ENCODE assay signal across 10 cellular contexts in genomic region chr7:27149817-27150567, GRCh38. TPM values are rescaled to one million over a fixed set of nuclear protein-coding genes. Genes with fewer than 3 reads are reported as not detected.
DNase-seq lines count a peak whose midpoint lies in the region; TF ChIP-seq lines count a peak whose summit lies in the region.
"Had no signal": no experiment of that assay in that cellular context is flagged by ENCODE, and none has a peak within 500 bp of the region (broad histone marks: within the 10 kb centered on the region; RNA-seq: fewer than 3 reads in every experiment).

No MANE protein-coding gene starts in this region.

- 49% methylated on average over 13 of the region's 13 CpGs for WGBS in prostate gland

- no peak overlapping the region for H3K9ac ChIP-seq in duodenal mucosa (ENCODE audit: low read depth in 1 of 2, low read length in 2 of 2)

- H3K27ac ChIP-seq in duodenal mucosa (ENCODE audit: low read depth, low read length) (peak overlapping the region; percentile 64), prostate gland (peak overlapping the region; percentile 85 to 87)

- H3K9me3 ChIP-seq in duodenal mucosa (ENCODE audit: control insufficient read depth in 1 of 2, low read length in 2 of 2) (no peaks in the 10 kb centered on the region), prostate gland (no peaks in the 10 kb centered on the region)
- H3K9me3 ChIP-seq: gastroesophageal sphincter had no signal

- H3K4me1 ChIP-seq in duodenal mucosa (ENCODE audit: control insufficient read depth in 1 of 2, insufficient read depth in 2 of 2, low read length in 2 of 2) (peaks cover 25 to 37% of the 10 kb centered on the region in 2 donors), prostate gland (replicated peaks) (peaks cover 4% of the 10 kb centered on the region)

- intact Hi-C loops in prostate gland (cut with DNase I): loop anchor here (5.0 to 10.0 kb wide), 3 partner anchors 948 to 1285 kb away; partner anchors contain the start of genes CBX3 and HNRNPA2B1

- H3K36me3 ChIP-seq in duodenal mucosa (ENCODE audit: control insufficient read depth in 1 of 2, insufficient read depth in 2 of 2, low read length in 2 of 2) (no peaks in the 10 kb centered on the region), prostate gland (no peaks in the 10 kb centered on the region)
- H3K36me3 ChIP-seq: gastroesophageal sphincter had no signal

- DNase-seq in LNCaP clone FGC (ENCODE audit: low read depth) (no peak), prostate gland (ENCODE audit: low spot score) (peak; percentile 23), inferior parietal cortex (ENCODE audit: extremely low spot score) (no peak), NCI-H2029 (lab: John Stamatoyannopoulos, UW) (no peak), GM03348 (ENCODE audit: low spot score) (no peak)
- no peak for DNase-seq in stimulated activated CD4-positive, alpha-beta T cell treated with anti-CD3 and anti-CD28 coated beads, Interleukin-4, amount 100 ng/mL, for 1 hour

- no peak for TF ChIP-seq POLR2A in prostate gland (IDR thresholded peaks at IDR 0.05)

- H3K4me3 ChIP-seq in GM08714 (ENCODE audit: low read length) (peak overlapping the region; percentile 8), LNCaP clone FGC (ENCODE audit: low read depth, low read length) (peak overlapping the region; percentile 46), duodenal mucosa (ENCODE audit: low read depth in 1 of 2, low read length in 2 of 2) (peak overlapping the region; percentile 56 to 60), prostate gland (peak overlapping the region; percentile 39 to 44)

- no peak for TF ChIP-seq CTCF in LNCaP clone FGC (IDR thresholded peaks at IDR 0.05; ENCODE audit: control insufficient read depth, extremely low read depth, insufficient read depth)
- TF ChIP-seq CTCF in prostate gland (IDR thresholded peaks at IDR 0.05): no peak

- H3K27me3 ChIP-seq in duodenal mucosa (ENCODE audit: control insufficient read depth in 1 of 2, insufficient read depth in 2 of 2, low read length in 2 of 2) (peaks cover 90 to 93% of the 10 kb centered on the region in 2 donors), prostate gland (replicated peaks; ENCODE audit: insufficient read depth) (no peaks in the 10 kb centered on the region)

RNA-seq across cellular contexts. Expression of gene HOXA3, which starts 2.4 kb away (rescaled TPM):
- 1 to 10 TPM; 2.8 to 3.1 TPM for total RNA-seq in prostate gland
- total RNA-seq: H9 had no signal

RNA-seq across cellular contexts. Expression of gene HOXA6, which starts 2.4 kb away (rescaled TPM):
- 1 to 10 TPM; 6.9 to 7.5 TPM for total RNA-seq in prostate gland
- total RNA-seq: H9 had no signal

RNA-seq across cellular contexts. Expression of gene HOXA7, which starts 6.5 kb away (rescaled TPM):
- 1 to 10 TPM; 2.2 to 4.6 TPM for total RNA-seq in prostate gland
- total RNA-seq: H9 had no signal

RNA-seq across cellular contexts. Expression of gene HOXA5, which starts 6.5 kb away (rescaled TPM):
- 10 to 100 TPM in 1 of 2 donors, 1 to 10 TPM in 1; 3.7 to 12.9 TPM for total RNA-seq in prostate gland
- total RNA-seq: H9 had no signal

RNA-seq across cellular contexts. Expression of gene HOXA9, which starts 15.3 kb away (rescaled TPM):
- total RNA-seq in prostate gland: 10 to 100 TPM; 14.7 to 57.0 TPM
- total RNA-seq: H9 had no signal

Comparison
In these comparisons a context has a peak if more than half of its experiments do, and no peak if none do; other contexts are left out.
1. H3K4me3 ChIP-seq: peak in every context shown above with its lines; median percentile 58 in duodenal mucosa; 46 in LNCaP clone FGC; 42 in prostate gland; 8 in GM08714.